ENCODE assay signal across 9 cellular contexts in genomic region chr13:98451676-98452105, GRCh38.
DNase-seq lines count a peak whose midpoint lies in the region; ATAC-seq, FAIRE-seq and TF ChIP-seq lines count a peak whose summit lies in the region.
"Had no signal": no experiment of that assay in that cellular context is flagged by ENCODE, and none has a peak within 500 bp of the region (broad histone marks: within the 10 kb centered on the region; RNA-seq: fewer than 3 reads in every experiment).

No MANE protein-coding gene starts in this region.

- DNase-seq in LHCN-M2 (ENCODE audit: low read depth), result peak; percentile 61
- peak; percentile 91 for DNase-seq in astrocyte of the spinal cord (ENCODE audit: low read depth, low spot score)
- no peak for DNase-seq in stimulated activated effector memory CD8-positive, alpha-beta T cell treated with anti-CD3 and anti-CD28 coated beads, Interleukin-12 subunit alpha, Interleukin-12 subunit beta, amount 100 ng/mL, for 72 hours (ENCODE audit: low spot score in 2 of 2)
- DNase-seq in NCI-H1930 (lab: John Stamatoyannopoulos, UW), result no peak
- no peak for DNase-seq in KG1 (lab: John Stamatoyannopoulos, UW)
- no peak for DNase-seq in ureter (ENCODE audit: low spot score)
- DNase-seq: PC-9 had no signal

- no peak overlapping the region for H3K4me3 ChIP-seq in astrocyte of the spinal cord (ENCODE audit: low read depth, low read length)
- H3K4me3 ChIP-seq: PC-9 had no signal

- ATAC-seq in stimulated activated effector memory CD8-positive, alpha-beta T cell treated with anti-CD3 and anti-CD28 coated beads, Interleukin-12 subunit alpha, Interleukin-12 subunit beta, amount 100 ng/mL, for 72 hours, result no peak

- FAIRE-seq in islet of Langerhans (lab: Jason Lieb, UNC), result peak; percentile 91

- peaks cover 28% of the 10 kb centered on the region for H3K4me1 Mint-ChIP-seq in stimulated activated effector memory CD8-positive, alpha-beta T cell treated with anti-CD3 and anti-CD28 coated beads, Interleukin-12 subunit alpha, Interleukin-12 subunit beta, amount 100 ng/mL, for 72 hours

- H3K9me3 Mint-ChIP-seq in stimulated activated effector memory CD8-positive, alpha-beta T cell treated with anti-CD3 and anti-CD28 coated beads, Interleukin-12 subunit alpha, Interleukin-12 subunit beta, amount 100 ng/mL, for 72 hours, result no peaks in the 10 kb centered on the region
- H3K9me3 Mint-ChIP-seq: IgD-negative memory B cell had no signal

- in situ Hi-C loops in astrocyte of the spinal cord (cut with HindIII; ENCODE audit: low sequenced_read_pairs), result no loop called here

- H3K4me3 Mint-ChIP-seq in stimulated activated effector memory CD8-positive, alpha-beta T cell treated with anti-CD3 and anti-CD28 coated beads, Interleukin-12 subunit alpha, Interleukin-12 subunit beta, amount 100 ng/mL, for 72 hours, result no peak overlapping the region

- H3K36me3 Mint-ChIP-seq in stimulated activated effector memory CD8-positive, alpha-beta T cell treated with anti-CD3 and anti-CD28 coated beads, Interleukin-12 subunit alpha, Interleukin-12 subunit beta, amount 100 ng/mL, for 72 hours, result peaks cover 99% of the 10 kb centered on the region

- H3K27ac Mint-ChIP-seq in stimulated activated effector memory CD8-positive, alpha-beta T cell treated with anti-CD3 and anti-CD28 coated beads, Interleukin-12 subunit alpha, Interleukin-12 subunit beta, amount 100 ng/mL, for 72 hours, result peak overlapping the region; percentile 90

- no peak for TF ChIP-seq CTCF in astrocyte of the spinal cord (IDR thresholded peaks at IDR 0.05; ENCODE audit: low read depth, low read length)

Comparison
In these comparisons a context has a peak if more than half of its experiments do, and no peak if none do; other contexts are left out.
1. DNase-seq: peak in LHCN-M2 (single experiment) and astrocyte of the spinal cord (single experiment); none in stimulated activated effector memory CD8-positive, alpha-beta T cell treated with anti-CD3 and anti-CD28 coated beads, Interleukin-12 subunit alpha, Interleukin-12 subunit beta, amount 100 ng/mL, for 72 hours (0 of 2), NCI-H1930 (0 of 2), KG1 (single experiment) and ureter (single experiment).